1 cellular context compared by ENCODE assay signal in genomic region chr16:50640391-50640790, GRCh38.
TF ChIP-seq lines count a peak whose summit lies in the region.

No MANE protein-coding gene starts in this region.

TF ChIP-seq in SK-N-SH, 30 proteins besides CTCF, POLR2A, EP300 and RAD21 (continued from another document):
- TF ChIP-seq USF2 (IDR thresholded peaks at IDR 0.05; ENCODE audit: borderline replicate concordance, low read depth, low read length) (no peak), USF1 (IDR thresholded peaks at IDR 0.05; ENCODE audit: borderline replicate concordance, low read depth) (no peak), TAF1 (IDR thresholded peaks at IDR 0.05; ENCODE audit: borderline replicate concordance, low read depth, low read length) (no peak), SMC3 (IDR thresholded peaks at IDR 0.05; ENCODE audit: low read depth, low read length) (no peak), POLR2AphosphoS5 (IDR thresholded peaks at IDR 0.05; ENCODE audit: low read depth, low read length) (no peak), PBX3 (IDR thresholded peaks at IDR 0.05) (no peak), ZBTB33 (IDR thresholded peaks at IDR 0.05; ENCODE audit: borderline replicate concordance, low read depth) (no peak), MAX (IDR thresholded peaks at IDR 0.05; ENCODE audit: low read depth) (no peak), JUND (IDR thresholded peaks at IDR 0.05) (no peak), IRF3 (IDR thresholded peaks at IDR 0.05; ENCODE audit: low read depth, low read length) (no peak), REST (IDR thresholded peaks at IDR 0.05; ENCODE audit: low read depth, low read length) (no peak), MXI1 (IDR thresholded peaks at IDR 0.05; ENCODE audit: low read depth, low read length) (no peak)
TF ChIP-seq in SK-N-SH: peak in this region for 0.
